ENCODE assay signal across 18 cellular contexts in the genomic region with DNA sequence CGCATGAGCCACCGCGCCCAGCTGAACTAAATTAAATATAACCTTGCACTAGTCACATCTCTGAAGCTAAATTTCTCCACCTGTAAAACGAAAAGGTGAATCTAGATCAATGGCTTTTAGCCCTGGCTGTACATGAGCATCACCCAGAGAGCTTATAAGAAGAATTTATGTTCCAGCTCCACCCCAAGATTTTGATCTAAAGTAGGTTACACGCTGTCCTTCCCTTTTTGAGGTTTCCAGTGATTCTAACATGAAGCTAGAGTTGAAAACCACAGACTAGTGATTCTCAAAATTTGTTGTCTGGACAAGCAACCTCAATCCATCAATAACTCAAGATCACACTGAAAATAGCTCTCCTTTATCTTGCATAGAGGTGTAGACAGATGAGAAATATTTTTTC.
"Had no signal": no experiment of that assay in that cellular context is flagged by ENCODE, and none has a peak within 500 bp of the region (broad histone marks: within the 10 kb centered on the region; RNA-seq: fewer than 3 reads in every experiment).

No MANE protein-coding gene starts in this region.

- DNase-seq: activated B cell treated with CpG ODN at 0.5 μM for 24 hours; activated CD4-positive, alpha-beta T cell treated with anti-CD3 and anti-CD28 coated beads, Interleukin-2, amount 50 U/mL, for 48 hours; activated CD8-positive, alpha-beta memory T cell treated with anti-CD3 and anti-CD28 coated beads, Interleukin-2, amount 50 U/mL, for 4 hours; activated T-cell treated with anti-CD3 and anti-CD28 coated beads, Interleukin-2, amount 50 U/mL, for 48 hours; aorta; brain microvascular endothelial cell; central memory CD4-positive, alpha-beta T cell; dorsolateral prefrontal cortex; endodermal cell; foreskin keratinocyte; left cardiac atrium; mesenchymal stem cell; mucosa of descending colon; naive B cell; stimulated activated CD4-positive, alpha-beta T cell treated with anti-CD3 and anti-CD28 coated beads, Interleukin-12 subunit alpha, Interleukin-12 subunit beta, amount 100 ng/mL, for 4 hours; stimulated activated CD4-positive, alpha-beta T cell treated with anti-CD3 and anti-CD28 coated beads, Interleukin-1b, Interleukin-23, amount 100 ng/mL, for 48 hours; stimulated activated CD8-positive, alpha-beta memory T cell treated with anti-CD3 and anti-CD28 coated beads, Interleukin-4, amount 100 ng/mL, for 48 hours; stimulated activated naive CD4-positive, alpha-beta T cell treated with Interleukin-2 at 50 U/mL for 16 hours had no signal

- H3K27me3 Mint-ChIP-seq: activated B cell treated with CpG ODN at 0.5 μM for 24 hours, naive B cell had no signal

- H3K4me1 Mint-ChIP-seq: activated B cell treated with CpG ODN at 0.5 μM for 24 hours, endodermal cell, naive B cell had no signal

- H3K27ac Mint-ChIP-seq: activated B cell treated with CpG ODN at 0.5 μM for 24 hours, endodermal cell had no signal

- H3K9me3 Mint-ChIP-seq: activated B cell treated with CpG ODN at 0.5 μM for 24 hours, endodermal cell had no signal

- H3K36me3 Mint-ChIP-seq: naive B cell had no signal

- H3K4me3 Mint-ChIP-seq: activated B cell treated with CpG ODN at 0.5 μM for 24 hours, endodermal cell had no signal

- ATAC-seq: foreskin keratinocyte, left cardiac atrium, mucosa of descending colon had no signal
